2 cellular contexts compared by ENCODE assay signal in the genomic region with DNA sequence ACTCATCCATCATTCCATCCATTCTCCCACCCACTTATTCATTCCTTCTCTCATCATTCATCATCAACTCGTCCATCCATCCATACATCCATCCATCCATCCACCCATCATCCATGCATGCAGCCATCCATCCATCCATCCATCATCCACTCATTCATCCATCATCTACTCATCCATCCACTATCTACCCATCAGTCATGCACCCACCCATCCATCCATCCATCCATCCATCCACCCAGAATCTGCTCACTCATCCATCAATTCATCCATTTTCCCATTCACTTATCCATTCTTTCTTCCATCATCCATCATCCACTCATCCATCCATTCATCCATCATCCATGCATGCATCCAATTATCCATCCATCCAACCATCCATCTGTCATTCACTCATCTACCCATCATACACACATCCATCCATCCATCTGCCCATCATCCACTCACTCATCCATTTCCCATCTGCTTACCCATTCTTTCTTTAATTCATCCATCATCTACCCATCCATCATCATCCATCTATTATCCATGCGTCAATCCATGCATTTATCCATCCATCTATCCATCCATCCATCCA.
TF ChIP-seq lines count a peak whose summit lies in the region.

No MANE protein-coding gene starts in this region.

TF ChIP-seq in HEK293, 187 proteins besides CTCF, POLR2A, EP300 and RAD21 (continued from another document):
- TF ChIP-seq ZNF362 (tag by site-specific recombination; IDR thresholded peaks at IDR 0.05): no peak
- TF ChIP-seq ZNF394 (tag by site-specific recombination; IDR thresholded peaks at IDR 0.05; ENCODE audit: borderline replicate concordance): no peak
- TF ChIP-seq ZBTB17 (tag by site-specific recombination; IDR thresholded peaks at IDR 0.05): peak; percentile 98

TF ChIP-seq in H1, 55 proteins besides CTCF, POLR2A, EP300 and RAD21 (continued from another document):
- TF ChIP-seq SUZ12 (IDR thresholded peaks at IDR 0.05; ENCODE audit: low read length) (no peak), RNF2 (IDR thresholded peaks at IDR 0.05; ENCODE audit: borderline replicate concordance, low read depth, low read length, missing control alignments, poor library complexity, severe bottlenecking) (no peak), MAX (IDR thresholded peaks at IDR 0.05) (no peak), SP1 (IDR thresholded peaks at IDR 0.05; ENCODE audit: low read depth, low read length) (no peak), KDM4A (IDR thresholded peaks at IDR 0.05; ENCODE audit: low read depth, low read length, severe bottlenecking) (no peak), CREB1 (IDR thresholded peaks at IDR 0.05) (no peak), SP2 (IDR thresholded peaks at IDR 0.05; ENCODE audit: low read length) (no peak), FOSL1 (IDR thresholded peaks at IDR 0.05; ENCODE audit: insufficient read depth, low read depth, low read length) (no peak)
